In the genomic region with DNA sequence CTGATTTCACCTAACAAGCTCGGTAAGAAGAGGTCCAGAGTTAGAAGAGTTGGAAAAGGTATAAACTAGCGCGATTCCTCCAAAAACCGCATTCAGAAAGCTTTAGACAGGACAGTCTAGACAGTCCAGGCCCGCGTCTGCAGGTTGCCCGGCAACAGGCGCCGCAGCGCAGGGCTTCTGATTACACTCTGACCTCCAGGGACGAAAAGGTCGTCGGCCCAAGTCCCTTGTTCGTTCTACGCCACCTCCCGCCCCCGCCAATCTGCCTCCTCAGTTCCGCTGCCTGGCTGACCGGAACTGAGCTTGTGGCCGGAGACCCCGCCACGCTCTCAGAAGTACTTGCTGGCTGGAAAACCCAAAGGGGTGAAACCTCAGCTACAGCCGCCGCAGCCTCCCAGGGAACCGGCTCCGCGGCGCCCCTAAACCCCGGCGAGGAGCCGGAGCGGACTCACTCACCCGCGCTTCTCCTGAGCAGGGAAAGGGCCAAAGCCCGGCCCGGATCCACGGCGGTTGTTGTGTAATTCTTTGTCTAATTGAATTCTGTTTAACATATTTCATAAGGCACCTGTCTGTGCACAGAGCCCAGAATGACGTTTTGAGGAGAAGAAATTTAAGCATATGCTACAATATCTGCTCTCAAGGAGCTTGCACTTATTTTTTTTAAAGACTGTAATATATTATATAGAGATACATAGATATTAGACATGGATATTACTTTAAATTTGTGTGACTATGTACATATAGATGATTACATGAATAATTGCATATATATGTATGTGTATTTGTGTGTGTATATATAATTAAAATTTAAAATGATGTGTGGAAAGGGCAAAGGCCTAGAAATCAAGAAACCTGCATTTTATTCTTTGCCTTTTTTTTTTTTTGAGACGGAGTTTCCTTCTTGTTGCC, we compare ENCODE assay signal across 1 cellular context.
TF ChIP-seq lines count a peak whose summit lies in the region.

TSS of gene CAPS2 (minus strand) at position 407 of the 909 bp plus-strand sequence. CDS start 3,826 bp downstream, outside the sequence.

TF ChIP-seq in HepG2, 621 proteins besides CTCF, POLR2A, EP300 and RAD21 (continued from another document and continues in another):
- TF ChIP-seq THRA (CRISPR knock-in tag; IDR thresholded peaks at IDR 0.05; ENCODE audit: borderline replicate concordance) (no peak), ZNF253 (CRISPR knock-in tag; IDR thresholded peaks at IDR 0.05; ENCODE audit: borderline replicate concordance) (0 out of 2 replicates have a peak, but pooled peaks have one; percentile 25), CENPT (CRISPR knock-in tag; IDR thresholded peaks at IDR 0.05; ENCODE audit: low read depth) (no peak), ZBTB7A (CRISPR knock-in tag; IDR thresholded peaks at IDR 0.05) (peak; percentile 55; the same call in 1 of the 2 replicates), ZNF768 (CRISPR knock-in tag; IDR thresholded peaks at IDR 0.05) (0 out of 2 replicates have a peak, but pooled peaks have one; percentile 55), MYNN (CRISPR knock-in tag; IDR thresholded peaks at IDR 0.05; ENCODE audit: low read depth) (no peak), NPAS2 (CRISPR knock-in tag; IDR thresholded peaks at IDR 0.05; ENCODE audit: borderline replicate concordance) (no peak), MLXIP (CRISPR knock-in tag; IDR thresholded peaks at IDR 0.05; ENCODE audit: borderline replicate concordance) (no peak), HOXA5 (CRISPR knock-in tag; IDR thresholded peaks at IDR 0.05) (no peak), ZNF136 (CRISPR knock-in tag; IDR thresholded peaks at IDR 0.05; ENCODE audit: low read depth) (no peak), STAG1 (CRISPR knock-in tag; IDR thresholded peaks at IDR 0.05) (no peak), ZNF788 (CRISPR knock-in tag; IDR thresholded peaks at IDR 0.05; ENCODE audit: borderline replicate concordance) (peak; percentile 79; the same call in 1 of the 2 replicates), NBN (conservative IDR thresholded peaks at IDR 0.05) (no peak), ZNF34 (CRISPR knock-in tag; IDR thresholded peaks at IDR 0.05; ENCODE audit: borderline replicate concordance) (no peak), HES4 (CRISPR knock-in tag; IDR thresholded peaks at IDR 0.05; ENCODE audit: borderline replicate concordance) (no peak), FOXA3 (CRISPR knock-in tag; IDR thresholded peaks at IDR 0.05) (0 out of 2 replicates have a peak, but pooled peaks have one; percentile 23), KMT2A (CRISPR knock-in tag; IDR thresholded peaks at IDR 0.05) (no peak; the same call in 1 of the 2 replicates), RFX3 (CRISPR knock-in tag; IDR thresholded peaks at IDR 0.05) (peak; percentile 79), TOE1 (CRISPR knock-in tag; IDR thresholded peaks at IDR 0.05) (no peak; the same call in 1 of the 2 replicates), ZNF562 (CRISPR knock-in tag; IDR thresholded peaks at IDR 0.05; ENCODE audit: borderline replicate concordance) (no peak), ZBTB34 (CRISPR knock-in tag; IDR thresholded peaks at IDR 0.05) (peak; percentile 54; the same call in 1 of the 2 replicates), ZBTB38 (CRISPR knock-in tag; IDR thresholded peaks at IDR 0.05) (peak; percentile 27; the same call in 1 of the 2 replicates), FOXC1 (CRISPR knock-in tag; IDR thresholded peaks at IDR 0.05; ENCODE audit: borderline replicate concordance) (no peak)
- TF ChIP-seq, protein P1, sequence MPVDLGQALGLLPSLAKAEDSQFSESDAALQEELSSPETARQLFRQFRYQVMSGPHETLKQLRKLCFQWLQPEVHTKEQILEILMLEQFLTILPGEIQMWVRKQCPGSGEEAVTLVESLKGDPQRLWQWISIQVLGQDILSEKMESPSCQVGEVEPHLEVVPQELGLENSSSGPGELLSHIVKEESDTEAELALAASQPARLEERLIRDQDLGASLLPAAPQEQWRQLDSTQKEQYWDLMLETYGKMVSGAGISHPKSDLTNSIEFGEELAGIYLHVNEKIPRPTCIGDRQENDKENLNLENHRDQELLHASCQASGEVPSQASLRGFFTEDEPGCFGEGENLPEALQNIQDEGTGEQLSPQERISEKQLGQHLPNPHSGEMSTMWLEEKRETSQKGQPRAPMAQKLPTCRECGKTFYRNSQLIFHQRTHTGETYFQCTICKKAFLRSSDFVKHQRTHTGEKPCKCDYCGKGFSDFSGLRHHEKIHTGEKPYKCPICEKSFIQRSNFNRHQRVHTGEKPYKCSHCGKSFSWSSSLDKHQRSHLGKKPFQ (CRISPR knock-in tag; IDR thresholded peaks at IDR 0.05; ENCODE audit: insufficient replicate concordance), result no peak
- TF ChIP-seq, protein P2, sequence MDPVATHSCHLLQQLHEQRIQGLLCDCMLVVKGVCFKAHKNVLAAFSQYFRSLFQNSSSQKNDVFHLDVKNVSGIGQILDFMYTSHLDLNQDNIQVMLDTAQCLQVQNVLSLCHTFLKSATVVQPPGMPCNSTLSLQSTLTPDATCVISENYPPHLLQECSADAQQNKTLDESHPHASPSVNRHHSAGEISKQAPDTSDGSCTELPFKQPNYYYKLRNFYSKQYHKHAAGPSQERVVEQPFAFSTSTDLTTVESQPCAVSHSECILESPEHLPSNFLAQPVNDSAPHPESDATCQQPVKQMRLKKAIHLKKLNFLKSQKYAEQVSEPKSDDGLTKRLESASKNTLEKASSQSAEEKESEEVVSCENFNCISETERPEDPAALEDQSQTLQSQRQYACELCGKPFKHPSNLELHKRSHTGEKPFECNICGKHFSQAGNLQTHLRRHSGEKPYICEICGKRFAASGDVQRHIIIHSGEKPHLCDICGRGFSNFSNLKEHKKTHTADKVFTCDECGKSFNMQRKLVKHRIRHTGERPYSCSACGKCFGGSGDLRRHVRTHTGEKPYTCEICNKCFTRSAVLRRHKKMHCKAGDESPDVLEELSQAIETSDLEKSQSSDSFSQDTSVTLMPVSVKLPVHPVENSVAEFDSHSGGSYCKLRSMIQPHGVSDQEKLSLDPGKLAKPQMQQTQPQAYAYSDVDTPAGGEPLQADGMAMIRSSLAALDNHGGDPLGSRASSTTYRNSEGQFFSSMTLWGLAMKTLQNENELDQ (CRISPR knock-in tag; IDR thresholded peaks at IDR 0.05; ENCODE audit: borderline replicate concordance), result no peak
- TF ChIP-seq, protein P3, sequence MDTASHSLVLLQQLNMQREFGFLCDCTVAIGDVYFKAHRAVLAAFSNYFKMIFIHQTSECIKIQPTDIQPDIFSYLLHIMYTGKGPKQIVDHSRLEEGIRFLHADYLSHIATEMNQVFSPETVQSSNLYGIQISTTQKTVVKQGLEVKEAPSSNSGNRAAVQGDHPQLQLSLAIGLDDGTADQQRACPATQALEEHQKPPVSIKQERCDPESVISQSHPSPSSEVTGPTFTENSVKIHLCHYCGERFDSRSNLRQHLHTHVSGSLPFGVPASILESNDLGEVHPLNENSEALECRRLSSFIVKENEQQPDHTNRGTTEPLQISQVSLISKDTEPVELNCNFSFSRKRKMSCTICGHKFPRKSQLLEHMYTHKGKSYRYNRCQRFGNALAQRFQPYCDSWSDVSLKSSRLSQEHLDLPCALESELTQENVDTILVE (CRISPR knock-in tag; IDR thresholded peaks at IDR 0.05), result peak; percentile 23; the same call in 1 of the 2 replicates
- TF ChIP-seq, protein P4, sequence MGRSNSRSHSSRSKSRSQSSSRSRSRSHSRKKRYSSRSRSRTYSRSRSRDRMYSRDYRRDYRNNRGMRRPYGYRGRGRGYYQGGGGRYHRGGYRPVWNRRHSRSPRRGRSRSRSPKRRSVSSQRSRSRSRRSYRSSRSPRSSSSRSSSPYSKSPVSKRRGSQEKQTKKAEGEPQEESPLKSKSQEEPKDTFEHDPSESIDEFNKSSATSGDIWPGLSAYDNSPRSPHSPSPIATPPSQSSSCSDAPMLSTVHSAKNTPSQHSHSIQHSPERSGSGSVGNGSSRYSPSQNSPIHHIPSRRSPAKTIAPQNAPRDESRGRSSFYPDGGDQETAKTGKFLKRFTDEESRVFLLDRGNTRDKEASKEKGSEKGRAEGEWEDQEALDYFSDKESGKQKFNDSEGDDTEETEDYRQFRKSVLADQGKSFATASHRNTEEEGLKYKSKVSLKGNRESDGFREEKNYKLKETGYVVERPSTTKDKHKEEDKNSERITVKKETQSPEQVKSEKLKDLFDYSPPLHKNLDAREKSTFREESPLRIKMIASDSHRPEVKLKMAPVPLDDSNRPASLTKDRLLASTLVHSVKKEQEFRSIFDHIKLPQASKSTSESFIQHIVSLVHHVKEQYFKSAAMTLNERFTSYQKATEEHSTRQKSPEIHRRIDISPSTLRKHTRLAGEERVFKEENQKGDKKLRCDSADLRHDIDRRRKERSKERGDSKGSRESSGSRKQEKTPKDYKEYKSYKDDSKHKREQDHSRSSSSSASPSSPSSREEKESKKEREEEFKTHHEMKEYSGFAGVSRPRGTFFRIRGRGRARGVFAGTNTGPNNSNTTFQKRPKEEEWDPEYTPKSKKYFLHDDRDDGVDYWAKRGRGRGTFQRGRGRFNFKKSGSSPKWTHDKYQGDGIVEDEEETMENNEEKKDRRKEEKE (IDR thresholded peaks at IDR 0.05), result no peak
- TF ChIP-seq, protein P5, sequence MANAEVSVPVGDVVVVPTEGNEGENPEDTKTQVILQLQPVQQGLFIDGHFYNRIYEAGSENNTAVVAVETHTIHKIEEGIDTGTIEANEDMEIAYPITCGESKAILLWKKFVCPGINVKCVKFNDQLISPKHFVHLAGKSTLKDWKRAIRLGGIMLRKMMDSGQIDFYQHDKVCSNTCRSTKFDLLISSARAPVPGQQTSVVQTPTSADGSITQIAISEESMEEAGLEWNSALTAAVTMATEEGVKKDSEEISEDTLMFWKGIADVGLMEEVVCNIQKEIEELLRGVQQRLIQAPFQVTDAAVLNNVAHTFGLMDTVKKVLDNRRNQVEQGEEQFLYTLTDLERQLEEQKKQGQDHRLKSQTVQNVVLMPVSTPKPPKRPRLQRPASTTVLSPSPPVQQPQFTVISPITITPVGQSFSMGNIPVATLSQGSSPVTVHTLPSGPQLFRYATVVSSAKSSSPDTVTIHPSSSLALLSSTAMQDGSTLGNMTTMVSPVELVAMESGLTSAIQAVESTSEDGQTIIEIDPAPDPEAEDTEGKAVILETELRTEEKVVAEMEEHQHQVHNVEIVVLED (CRISPR knock-in tag; IDR thresholded peaks at IDR 0.05; ENCODE audit: borderline replicate concordance), result peak; percentile 50; the same call in 1 of the 2 replicates
- TF ChIP-seq, protein P6, sequence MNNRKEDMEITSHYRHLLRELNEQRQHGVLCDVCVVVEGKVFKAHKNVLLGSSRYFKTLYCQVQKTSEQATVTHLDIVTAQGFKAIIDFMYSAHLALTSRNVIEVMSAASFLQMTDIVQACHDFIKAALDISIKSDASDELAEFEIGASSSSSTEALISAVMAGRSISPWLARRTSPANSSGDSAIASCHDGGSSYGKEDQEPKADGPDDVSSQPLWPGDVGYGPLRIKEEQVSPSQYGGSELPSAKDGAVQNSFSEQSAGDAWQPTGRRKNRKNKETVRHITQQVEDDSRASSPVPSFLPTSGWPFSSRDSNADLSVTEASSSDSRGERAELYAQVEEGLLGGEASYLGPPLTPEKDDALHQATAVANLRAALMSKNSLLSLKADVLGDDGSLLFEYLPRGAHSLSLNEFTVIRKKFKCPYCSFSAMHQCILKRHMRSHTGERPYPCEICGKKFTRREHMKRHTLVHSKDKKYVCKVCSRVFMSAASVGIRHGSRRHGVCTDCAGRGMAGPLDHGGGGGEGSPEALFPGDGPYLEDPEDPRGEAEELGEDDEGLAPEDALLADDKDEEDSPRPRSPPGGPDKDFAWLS (CRISPR knock-in tag; IDR thresholded peaks at IDR 0.05; ENCODE audit: borderline replicate concordance), result no peak
- TF ChIP-seq, protein P7, sequence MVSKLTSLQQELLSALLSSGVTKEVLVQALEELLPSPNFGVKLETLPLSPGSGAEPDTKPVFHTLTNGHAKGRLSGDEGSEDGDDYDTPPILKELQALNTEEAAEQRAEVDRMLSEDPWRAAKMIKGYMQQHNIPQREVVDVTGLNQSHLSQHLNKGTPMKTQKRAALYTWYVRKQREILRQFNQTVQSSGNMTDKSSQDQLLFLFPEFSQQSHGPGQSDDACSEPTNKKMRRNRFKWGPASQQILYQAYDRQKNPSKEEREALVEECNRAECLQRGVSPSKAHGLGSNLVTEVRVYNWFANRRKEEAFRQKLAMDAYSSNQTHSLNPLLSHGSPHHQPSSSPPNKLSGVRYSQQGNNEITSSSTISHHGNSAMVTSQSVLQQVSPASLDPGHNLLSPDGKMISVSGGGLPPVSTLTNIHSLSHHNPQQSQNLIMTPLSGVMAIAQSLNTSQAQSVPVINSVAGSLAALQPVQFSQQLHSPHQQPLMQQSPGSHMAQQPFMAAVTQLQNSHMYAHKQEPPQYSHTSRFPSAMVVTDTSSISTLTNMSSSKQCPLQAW (CRISPR knock-in tag; IDR thresholded peaks at IDR 0.05), result peak; percentile 47; the same call in 1 of the 2 replicates
